In genomic region chr17:8294814-8295316, GRCh38 we compare ENCODE assay signal across 8 cellular contexts. TPM values are rescaled to one million over a fixed set of nuclear protein-coding genes. Genes with fewer than 3 reads are reported as not detected.
DNase-seq lines count a peak whose midpoint lies in the region; ATAC-seq, FAIRE-seq and TF ChIP-seq lines count a peak whose summit lies in the region.

No MANE protein-coding gene starts in this region.

- TF ChIP-seq CTCF in IMR-90 (conservative IDR thresholded peaks at IDR 0.05; ENCODE audit: low read depth, low read length) (no peak), astrocyte of the cerebellum (IDR thresholded peaks at IDR 0.05; ENCODE audit: low read depth, low read length, missing control alignments) (no peak), keratinocyte (optimal IDR thresholded peaks at IDR 0.05 in 1 of 3, IDR thresholded peaks at IDR 0.05 in 1 of 3, conservative IDR thresholded peaks at IDR 0.05 in 1 of 3; ENCODE audit: extremely low read depth in 1 of 3, insufficient read depth in 2 of 3, low read length in 3 of 3) (no peak)

- peak overlapping the region; percentile 67 for H2BK20ac ChIP-seq in IMR-90 (ENCODE audit: low read depth, low read length)

- peak overlapping the region; percentile 22; the same call in 1 of the 2 replicates for H3K27ac ChIP-seq in IMR-90 (ENCODE audit: insufficient read depth, low read length)
- peak overlapping the region; percentile 36 for H3K27ac ChIP-seq in keratinocyte (ENCODE audit: control insufficient read depth, insufficient read depth, low read length)
- H3K27ac ChIP-seq in stomach smooth muscle (ENCODE audit: low read length): peak overlapping the region; percentile 93

- peak overlapping the region; percentile 13; the same call in 1 of the 2 replicates for H2AK5ac ChIP-seq in IMR-90 (ENCODE audit: low read depth, low read length)

- peak overlapping the region; percentile 5; the same call in 1 of the 3 replicates for H2BK15ac ChIP-seq in IMR-90 (ENCODE audit: low read depth, low read length)

- H3K18ac ChIP-seq in IMR-90 (ENCODE audit: low read depth, low read length): peak overlapping the region; percentile 20; the same call in 1 of the 2 replicates

- H3K4me1 ChIP-seq in IMR-90 (ENCODE audit: control insufficient read depth, insufficient read depth, low read length) (peaks cover 2% of the 10 kb centered on the region), keratinocyte (ENCODE audit: control insufficient read depth, extremely low read depth, insufficient read depth, low read length) (peaks cover 2% of the 10 kb centered on the region), stomach smooth muscle (ENCODE audit: control insufficient read depth, insufficient read depth, low read length) (peaks cover 12% of the 10 kb centered on the region)

- peak overlapping the region; percentile 43; the same call in 1 of the 2 replicates for H4K91ac ChIP-seq in IMR-90 (ENCODE audit: insufficient read depth, low read depth, low read length)

- H3K4me2 ChIP-seq in IMR-90 (ENCODE audit: low read depth, low read length) (peak overlapping the region; percentile 92), keratinocyte (ENCODE audit: control insufficient read depth, extremely low read depth, insufficient read depth, low read depth, low read length) (peak overlapping the region; percentile 90)

- H3K79me1 ChIP-seq in IMR-90 (ENCODE audit: low read depth in 1 of 2, low read length in 2 of 2): peaks cover 7 to 28% of the 10 kb centered on the region in 2 experiments; a peak in 2 of 4 replicates

- dilution Hi-C loops in IMR-90 (cut with HindIII; ENCODE audit: low sequenced_read_pairs, unreplicated experiment) (no loop called here), keratinocyte (cut with MboI; ENCODE audit: extremely low pct_ligation_motif_present, low sequenced_read_pairs) (no loop called here)

- FAIRE-seq in keratinocyte (lab: Jason Lieb, UNC): peak; percentile 34

- DNase-seq in IMR-90 (no peak), astrocyte of the cerebellum (ENCODE audit: low read depth) (no peak), keratinocyte (ENCODE audit: low read depth, low spot score) (no peak), NCI-H1092 treated with DMSO at 0.1 percent for 48 hours (lab: John Stamatoyannopoulos, UW) (no peak)

- no peaks in the 10 kb centered on the region for H3K27me3 ChIP-seq in IMR-90 (ENCODE audit: control insufficient read depth, insufficient read depth, low read length)
- no peaks in the 10 kb centered on the region for H3K27me3 ChIP-seq in keratinocyte (ENCODE audit: control insufficient read depth, extremely low read depth, insufficient read depth, low read length)
- H3K27me3 ChIP-seq in stomach smooth muscle (ENCODE audit: control insufficient read depth in 1 of 2, insufficient read depth in 2 of 2, low read length in 2 of 2): no peaks in the 10 kb centered on the region

- in situ Hi-C loops in IMR-90 (cut with MboI; ENCODE audit: low sequenced_read_pairs): no loop called here
- in situ Hi-C loops in astrocyte of the cerebellum (cut with HindIII; ENCODE audit: low sequenced_read_pairs): no loop called here

- CTCF ChIA-PET in IMR-90 (lab: Yijun Ruan, JAX): interaction anchor here (0.6 to 1.7 kb wide), 2 partner anchors 176 to 305 kb away, joined by 3 to 7 read pairs; partner anchors contain the start of gene ALOXE3

- peak overlapping the region; percentile 25 for H2BK5ac ChIP-seq in IMR-90 (ENCODE audit: low read depth, low read length, poor library complexity, severe bottlenecking)

- no peaks in the 10 kb centered on the region for H3K36me3 ChIP-seq in IMR-90 (ENCODE audit: control insufficient read depth, insufficient read depth, low read length)
- no peaks in the 10 kb centered on the region for H3K36me3 ChIP-seq in keratinocyte (ENCODE audit: control insufficient read depth in 2 of 2, extremely low read depth in 1 of 2, insufficient read depth in 2 of 2, low read length in 2 of 2)
- H3K36me3 ChIP-seq in stomach smooth muscle (ENCODE audit: control insufficient read depth in 2 of 2, insufficient read depth in 2 of 2, low read length in 2 of 2): no peaks in the 10 kb centered on the region

- peak overlapping the region; percentile 19; the same call in 1 of the 2 replicates for H3K56ac ChIP-seq in IMR-90 (ENCODE audit: extremely low read depth, insufficient read depth, low read length)

- peak overlapping the region; percentile 99 for H2AFZ ChIP-seq in IMR-90 (replicated peaks; ENCODE audit: low read length, poor library complexity)
- H2AFZ ChIP-seq in keratinocyte (ENCODE audit: control insufficient read depth, low read length): peak overlapping the region; percentile 75

- no peaks in the 10 kb centered on the region for H3K79me2 ChIP-seq in keratinocyte (ENCODE audit: control insufficient read depth, insufficient read depth, low read length)

- H4K8ac ChIP-seq in IMR-90 (ENCODE audit: low read depth in 2 of 2, low read length in 2 of 2): peak overlapping the region; percentile 41 to 84; a peak in 2 of 4 replicates

- H3K14ac ChIP-seq in IMR-90 (replicated peaks; ENCODE audit: low read depth, low read length): peak overlapping the region; percentile 61

- H4K5ac ChIP-seq in IMR-90 (ENCODE audit: low read depth, low read length): peak overlapping the region; percentile 63

- intact Hi-C loops in IMR-90 (cut with micrococcal nuclease): no loop called here

- TSS peak; percentile 74 for BruUV-seq in IMR-90 (replicated peaks; lab: Mats Ljungman, UMichigan)

- peak; percentile 33 for ATAC-seq in IMR-90 (ENCODE audit: low read depth)
- ATAC-seq in GM18909 (IDR thresholded peaks at IDR 0.05; ENCODE audit: poor library complexity, unreplicated experiment): no peak
- ATAC-seq in GM21717 (IDR thresholded peaks at IDR 0.05; ENCODE audit: unreplicated experiment): no peak
- ATAC-seq in HG02884 (IDR thresholded peaks at IDR 0.05; ENCODE audit: unreplicated experiment): no peak

- peak overlapping the region; percentile 82; the same call in 1 of the 2 replicates for H3K23ac ChIP-seq in IMR-90 (ENCODE audit: low read depth, low read length)

- peak overlapping the region; percentile 78 for H3K4ac ChIP-seq in IMR-90 (ENCODE audit: low read depth, low read length)

- H3K9ac ChIP-seq in IMR-90 (ENCODE audit: low read depth, low read length) (peak overlapping the region; percentile 50), keratinocyte (ENCODE audit: control insufficient read depth, extremely low read depth, insufficient read depth, low read length) (peak overlapping the region; percentile 66), stomach smooth muscle (ENCODE audit: low read length in 2 of 2) (peak overlapping the region; percentile 40 to 86)

- 10% methylated on average over 14 of the region's 15 CpGs; no CpG with 5 or more reads in 1 of the 2 experiments for WGBS in IMR-90 (ENCODE audit: extremely low coverage in 2 of 2, insufficient read length in 1 of 2), 2 experiments

- H3K4me3 ChIP-seq in IMR-90 (ENCODE audit: insufficient read depth, low read depth, low read length) (peak overlapping the region; percentile 46), astrocyte of the cerebellum (ENCODE audit: low read depth, low read length) (peak overlapping the region; percentile 75), keratinocyte (ENCODE audit: control insufficient read depth in 2 of 3, extremely low read depth in 1 of 3, insufficient read depth in 2 of 3, low read depth in 1 of 3, low read length in 3 of 3) (peak overlapping the region; percentile 57 to 76 (median 73)), stomach smooth muscle (ENCODE audit: low read length in 2 of 2) (peak overlapping the region; percentile 59 to 81)

- H2AK9ac ChIP-seq in IMR-90 (replicated peaks; ENCODE audit: low read depth, low read length, poor library complexity): peak overlapping the region; percentile 4

- H3K9me1 ChIP-seq in IMR-90 (ENCODE audit: insufficient read depth, low read length): peaks cover 13% of the 10 kb centered on the region
- H3K9me1 ChIP-seq in keratinocyte (ENCODE audit: control insufficient read depth, extremely low read depth, insufficient read depth, low read length): no peaks in the 10 kb centered on the region

- H3K9me3 ChIP-seq in IMR-90 (ENCODE audit: control insufficient read depth, insufficient read depth, low read length) (no peaks in the 10 kb centered on the region), keratinocyte (ENCODE audit: control insufficient read depth, low read depth, low read length) (no peaks in the 10 kb centered on the region), stomach smooth muscle (ENCODE audit: control insufficient read depth in 2 of 2, low read length in 2 of 2) (no peaks in the 10 kb centered on the region)

- TF ChIP-seq RAD21 in IMR-90 (IDR thresholded peaks at IDR 0.05; ENCODE audit: low read length): no peak

- peak overlapping the region; percentile 71 for H2BK120ac ChIP-seq in IMR-90 (ENCODE audit: low read depth, low read length)

- POLR2A ChIA-PET in IMR-90 (lab: Charles Lee; ENCODE audit: unreplicated experiment): interaction anchor here (0.6 to 0.7 kb wide), 3 partner anchors 9 to 212 kb away, joined by 3 to 4 read pairs (median 3); no protein-coding TSS in a partner anchor

- no peak for TF ChIP-seq POLR2A in IMR-90 (IDR thresholded peaks at IDR 0.05; ENCODE audit: low read depth, low read length)

- H4K20me1 ChIP-seq in IMR-90 (ENCODE audit: insufficient read depth, low read length) (peaks cover 2% of the 10 kb centered on the region; the same call in 1 of the 2 replicates), keratinocyte (ENCODE audit: control insufficient read depth, extremely low read depth, insufficient read depth, low read length) (no peaks in the 10 kb centered on the region)

RNA-seq across cellular contexts. Expression of gene SLC25A35, which starts 0.3 kb away (rescaled TPM):
- 0.18 and 0.28 TPM in 2 replicates for total RNA-seq in IMR-90 (2012; rRNA removed)
- polyA plus RNA-seq in IMR-90 (2012; rRNA removed) (2.0 and 3.1 TPM in 2 replicates), keratinocyte (0.71 to 1.3 TPM (median 1.1 TPM) in 3 replicates)
- polyA plus RNA-seq in IMR-90 (2012; cell fraction: cytosol; rRNA removed): 1.1 and 2.6 TPM in 2 replicates
- polyA plus RNA-seq in IMR-90 (2012; cell fraction: nucleus; rRNA removed; ENCODE audit: low replicate concordance): 14.4 and 15.6 TPM in 2 replicates
- polyA plus RNA-seq in keratinocyte (2011; ENCODE audit: low read depth): 0.12 TPM
- 0.62 and 1.8 TPM in 2 replicates for polyA plus RNA-seq in keratinocyte (2011; cell fraction: cytosol; rRNA removed)
- polyA plus RNA-seq in keratinocyte (2011; cell fraction: nucleus; rRNA removed): 4.3 and 5.5 TPM in 2 replicates
- 0.96 and 1.9 TPM in 2 replicates for polyA plus RNA-seq in keratinocyte (2012; ENCODE audit: low replicate concordance)
- 0.53 to 2.7 TPM (median 1.1 TPM) in 3 replicates for polyA minus RNA-seq in keratinocyte
- 1.7 TPM for polyA minus RNA-seq in keratinocyte (2011; cell fraction: cytosol; rRNA and poly(A)+ RNA removed)
- polyA minus RNA-seq in keratinocyte (2011; cell fraction: nucleus; rRNA and poly(A)+ RNA removed): 0.70 and 0.84 TPM in 2 replicates

RNA-seq across cellular contexts. Expression of gene RANGRF, which starts 6.4 kb away (rescaled TPM):
- 16.1 and 19.5 TPM in 2 replicates for total RNA-seq in IMR-90 (2012; rRNA removed)
- polyA plus RNA-seq in IMR-90 (2012; rRNA removed) (36.6 and 42.9 TPM in 2 replicates), keratinocyte (21.3 to 28.7 TPM (median 24.4 TPM) in 3 replicates)
- 33.8 and 42.7 TPM in 2 replicates for polyA plus RNA-seq in IMR-90 (2012; cell fraction: cytosol; rRNA removed)
- 26.1 and 34.2 TPM in 2 replicates for polyA plus RNA-seq in IMR-90 (2012; cell fraction: nucleus; rRNA removed; ENCODE audit: low replicate concordance)
- 9.5 TPM for polyA plus RNA-seq in keratinocyte (2011; ENCODE audit: low read depth)
- polyA plus RNA-seq in keratinocyte (2011; cell fraction: cytosol; rRNA removed): 20.6 and 27.5 TPM in 2 replicates
- polyA plus RNA-seq in keratinocyte (2011; cell fraction: nucleus; rRNA removed): 14.3 and 15.3 TPM in 2 replicates
- 23.5 and 34.8 TPM in 2 replicates for polyA plus RNA-seq in keratinocyte (2012; ENCODE audit: low replicate concordance)
- polyA minus RNA-seq in keratinocyte: 15.2 to 24.3 TPM (median 19.3 TPM) in 3 replicates
- polyA minus RNA-seq in keratinocyte (2011; cell fraction: cytosol; rRNA and poly(A)+ RNA removed): 27.6 TPM
- polyA minus RNA-seq in keratinocyte (2011; cell fraction: nucleus; rRNA and poly(A)+ RNA removed): 3.9 and 5.9 TPM in 2 replicates

RNA-seq across cellular contexts. Expression of gene ARHGEF15, which starts 15.2 kb away (rescaled TPM):
- not detected in 2 replicates for total RNA-seq in IMR-90 (2012; rRNA removed)
- polyA plus RNA-seq in IMR-90 (2012; rRNA removed) (not detected in 2 replicates), keratinocyte (not detected in 3 replicates)
- not detected in 2 replicates for polyA plus RNA-seq in IMR-90 (2012; cell fraction: cytosol; rRNA removed)
- 0.02 TPM in 2 replicates for polyA plus RNA-seq in IMR-90 (2012; cell fraction: nucleus; rRNA removed; ENCODE audit: low replicate concordance)
- not detected for polyA plus RNA-seq in keratinocyte (2011; ENCODE audit: low read depth)
- not detected in 2 replicates for polyA plus RNA-seq in keratinocyte (2011; cell fraction: cytosol; rRNA removed)
- polyA plus RNA-seq in keratinocyte (2011; cell fraction: nucleus; rRNA removed): not detected in 2 replicates
- not detected in 2 replicates for polyA plus RNA-seq in keratinocyte (2012; ENCODE audit: low replicate concordance)
- polyA minus RNA-seq in keratinocyte: not detected in 3 replicates
- not detected for polyA minus RNA-seq in keratinocyte (2011; cell fraction: cytosol; rRNA and poly(A)+ RNA removed)
- polyA minus RNA-seq in keratinocyte (2011; cell fraction: nucleus; rRNA and poly(A)+ RNA removed): not detected in 2 replicates

RNA-seq across cellular contexts. Expression of gene ODF4, which starts 44.8 kb away (rescaled TPM):
- not detected in 2 replicates for total RNA-seq in IMR-90 (2012; rRNA removed)
- polyA plus RNA-seq in IMR-90 (2012; rRNA removed): not detected in 2 replicates
- not detected in 2 replicates for polyA plus RNA-seq in IMR-90 (2012; cell fraction: cytosol; rRNA removed)
- polyA plus RNA-seq in IMR-90 (2012; cell fraction: nucleus; rRNA removed; ENCODE audit: low replicate concordance): not detected in 2 replicates
- not detected in 3 replicates for polyA plus RNA-seq in keratinocyte
- not detected for polyA plus RNA-seq in keratinocyte (2011; ENCODE audit: low read depth)
- polyA plus RNA-seq in keratinocyte (2011; cell fraction: cytosol; rRNA removed): not detected in 2 replicates
- not detected in 2 replicates for polyA plus RNA-seq in keratinocyte (2011; cell fraction: nucleus; rRNA removed)
- not detected in 2 replicates for polyA plus RNA-seq in keratinocyte (2012; ENCODE audit: low replicate concordance)
- not detected in 3 replicates for polyA minus RNA-seq in keratinocyte
- polyA minus RNA-seq in keratinocyte (2011; cell fraction: cytosol; rRNA and poly(A)+ RNA removed): not detected
- polyA minus RNA-seq in keratinocyte (2011; cell fraction: nucleus; rRNA and poly(A)+ RNA removed): not detected in 2 replicates

RNA-seq across cellular contexts. Expression of gene PFAS, which starts 45.8 kb away (rescaled TPM):
- total RNA-seq in IMR-90 (2012; rRNA removed): 22.2 and 26.2 TPM in 2 replicates
- polyA plus RNA-seq in IMR-90 (2012; rRNA removed) (20.5 and 20.7 TPM in 2 replicates), keratinocyte (10.3 to 14.1 TPM (median 13.5 TPM) in 3 replicates)
- polyA plus RNA-seq in IMR-90 (2012; cell fraction: cytosol; rRNA removed): 10.2 and 12.6 TPM in 2 replicates
- 74.8 and 108 TPM in 2 replicates for polyA plus RNA-seq in IMR-90 (2012; cell fraction: nucleus; rRNA removed; ENCODE audit: low replicate concordance)
- 3.5 TPM for polyA plus RNA-seq in keratinocyte (2011; ENCODE audit: low read depth)
- polyA plus RNA-seq in keratinocyte (2011; cell fraction: cytosol; rRNA removed): 4.5 and 5.2 TPM in 2 replicates
- polyA plus RNA-seq in keratinocyte (2011; cell fraction: nucleus; rRNA removed): 30.3 and 35.8 TPM in 2 replicates
- polyA plus RNA-seq in keratinocyte (2012; ENCODE audit: low replicate concordance): 3.9 and 13.7 TPM in 2 replicates
- 29.1 to 89.9 TPM (median 36.8 TPM) in 3 replicates for polyA minus RNA-seq in keratinocyte
- 20.1 TPM for polyA minus RNA-seq in keratinocyte (2011; cell fraction: cytosol; rRNA and poly(A)+ RNA removed)
- polyA minus RNA-seq in keratinocyte (2011; cell fraction: nucleus; rRNA and poly(A)+ RNA removed): 19.1 and 20.4 TPM in 2 replicates

Comparison
In these comparisons a context has a peak if more than half of its experiments do, and no peak if none do; other contexts are left out.
1. H3K27ac ChIP-seq: peak in every context shown above with its lines; median percentile 93 in stomach smooth muscle; 36 in keratinocyte; 22 in IMR-90.